ENCODE assay signal across 8 cellular contexts in the genomic region with DNA sequence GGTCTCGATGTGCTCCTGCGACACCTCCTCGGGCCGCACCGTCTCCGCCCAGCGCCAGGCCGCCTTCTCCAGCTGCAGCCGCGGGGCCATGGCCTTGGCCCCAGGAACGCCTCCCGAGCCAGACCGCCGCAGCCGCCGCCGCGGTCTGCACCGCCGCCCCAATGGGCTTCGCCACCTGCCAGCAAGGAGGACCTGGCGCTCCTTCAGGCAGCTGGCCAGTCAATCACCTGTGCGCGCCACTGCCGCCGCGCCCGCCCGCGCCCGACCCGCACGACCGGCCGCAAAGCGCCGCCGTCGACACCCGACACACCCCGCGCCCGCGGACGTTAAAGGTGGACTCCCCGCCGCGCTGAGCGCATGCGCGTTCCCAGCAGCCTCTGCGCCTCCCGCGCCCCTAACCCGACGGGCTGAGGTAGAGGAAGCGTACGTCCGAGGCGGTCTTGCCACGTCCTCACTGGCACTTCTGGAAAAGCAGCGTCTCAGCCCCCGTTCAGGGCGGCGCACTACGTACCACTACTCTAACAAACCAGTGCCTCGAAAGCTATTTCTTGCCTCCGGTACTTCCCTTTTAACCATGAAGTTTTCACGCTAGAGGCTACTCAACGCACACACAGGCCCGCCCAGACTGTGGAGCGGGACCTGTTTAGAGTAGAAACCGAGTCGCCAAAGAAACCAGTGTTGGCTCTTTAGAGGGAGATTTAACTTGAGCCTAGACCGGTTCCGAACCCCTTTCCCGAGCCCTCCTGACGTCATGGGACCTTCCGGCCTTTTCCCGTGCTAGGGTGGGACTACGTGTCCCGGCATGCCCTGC. TPM values are rescaled to one million over a fixed set of nuclear protein-coding genes. Genes with fewer than 3 reads are reported as not detected.
A peak's percentile ranks its signal among the peaks of the same experiment; 100 is the strongest.
DNase-seq lines count a peak whose midpoint lies in the region; ATAC-seq and TF ChIP-seq lines count a peak whose summit lies in the region.

A gene with protein sequence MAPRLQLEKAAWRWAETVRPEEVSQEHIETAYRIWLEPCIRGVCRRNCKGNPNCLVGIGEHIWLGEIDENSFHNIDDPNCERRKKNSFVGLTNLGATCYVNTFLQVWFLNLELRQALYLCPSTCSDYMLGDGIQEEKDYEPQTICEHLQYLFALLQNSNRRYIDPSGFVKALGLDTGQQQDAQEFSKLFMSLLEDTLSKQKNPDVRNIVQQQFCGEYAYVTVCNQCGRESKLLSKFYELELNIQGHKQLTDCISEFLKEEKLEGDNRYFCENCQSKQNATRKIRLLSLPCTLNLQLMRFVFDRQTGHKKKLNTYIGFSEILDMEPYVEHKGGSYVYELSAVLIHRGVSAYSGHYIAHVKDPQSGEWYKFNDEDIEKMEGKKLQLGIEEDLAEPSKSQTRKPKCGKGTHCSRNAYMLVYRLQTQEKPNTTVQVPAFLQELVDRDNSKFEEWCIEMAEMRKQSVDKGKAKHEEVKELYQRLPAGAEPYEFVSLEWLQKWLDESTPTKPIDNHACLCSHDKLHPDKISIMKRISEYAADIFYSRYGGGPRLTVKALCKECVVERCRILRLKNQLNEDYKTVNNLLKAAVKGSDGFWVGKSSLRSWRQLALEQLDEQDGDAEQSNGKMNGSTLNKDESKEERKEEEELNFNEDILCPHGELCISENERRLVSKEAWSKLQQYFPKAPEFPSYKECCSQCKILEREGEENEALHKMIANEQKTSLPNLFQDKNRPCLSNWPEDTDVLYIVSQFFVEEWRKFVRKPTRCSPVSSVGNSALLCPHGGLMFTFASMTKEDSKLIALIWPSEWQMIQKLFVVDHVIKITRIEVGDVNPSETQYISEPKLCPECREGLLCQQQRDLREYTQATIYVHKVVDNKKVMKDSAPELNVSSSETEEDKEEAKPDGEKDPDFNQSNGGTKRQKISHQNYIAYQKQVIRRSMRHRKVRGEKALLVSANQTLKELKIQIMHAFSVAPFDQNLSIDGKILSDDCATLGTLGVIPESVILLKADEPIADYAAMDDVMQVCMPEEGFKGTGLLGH (minus strand): TSS at position 282 of the 811 bp plus-strand sequence. CDS start 192 bp downstream, at position 90.

- H3K4me1 ChIP-seq in liver (ENCODE audit: control insufficient read depth in 4 of 4, insufficient read depth in 4 of 4, low read length in 3 of 4) = peaks cover 4 to 21% (median 11%) of the 10 kb centered on the region in 4 donors

- no peak for TF ChIP-seq CTCF in CD14-positive monocyte (IDR thresholded peaks at IDR 0.05)
- no peak for TF ChIP-seq CTCF in liver (IDR thresholded peaks at IDR 0.05; ENCODE audit: low read depth, low read length, missing input control)

- under 1% methylated on average over 82 of the region's 82 CpGs for WGBS in liver

- H3K27ac ChIP-seq in liver (ENCODE audit: low read depth in 1 of 2, low read length in 2 of 2) = peak within 1 kb of the TSS; percentile 98

- H3K27me3 Mint-ChIP-seq in CD14-positive monocyte (ENCODE audit: low read depth in 3 of 3) = peaks cover 0 to 4% (median 0%) of the 10 kb centered on the region in 3 donors
- H3K27me3 Mint-ChIP-seq in activated CD4-positive, alpha-beta memory T cell treated with anti-CD3 and anti-CD28 coated beads for 36 hours = no peaks in the 10 kb centered on the region

- TF ChIP-seq RAD21 in liver (IDR thresholded peaks at IDR 0.05) = peak in 1 of 2 donors; percentile 2

- peak within 1 kb of the TSS; percentile 95 to 99 for H3K4me3 Mint-ChIP-seq in CD14-positive monocyte
- peak within 1 kb of the TSS; percentile 94 for H3K4me3 Mint-ChIP-seq in activated CD4-positive, alpha-beta memory T cell treated with anti-CD3 and anti-CD28 coated beads for 36 hours

- peaks cover 35% of the 10 kb centered on the region for H3K4me1 Mint-ChIP-seq in CD14-positive monocyte
- peaks cover 21% of the 10 kb centered on the region for H3K4me1 Mint-ChIP-seq in activated CD4-positive, alpha-beta memory T cell treated with anti-CD3 and anti-CD28 coated beads for 36 hours (ENCODE audit: low read depth)

- CTCF ChIA-PET in activated CD4-positive, alpha-beta memory T cell treated with anti-CD3 and anti-CD28 coated beads for 36 hours (lab: Charles Lee) = interaction anchor here (0.7 to 2.1 kb wide), 6 partner anchors 34 to 241 kb away, joined by 3 to 9 read pairs (median 4); no protein-coding TSS in a partner anchor

- DNase-seq in CD14-positive monocyte (ENCODE audit: low spot score) (peak; percentile 95), HK-2 (ENCODE audit: unreplicated experiment) (peak; percentile 96), NCI-H82 treated with DMSO at 0.1 percent for 48 hours (lab: John Stamatoyannopoulos, UW; ENCODE audit: unreplicated experiment) (peak; percentile 85), dermis microvascular lymphatic vessel endothelial cell (ENCODE audit: low read depth in 2 of 2) (peak; percentile 93 to 96)
- peak; percentile 98 for DNase-seq in activated CD4-positive, alpha-beta memory T cell treated with anti-CD3 and anti-CD28 coated beads for 36 hours
- peak; percentile 97 for DNase-seq in stimulated activated CD4-positive, alpha-beta T cell treated with anti-CD3 and anti-CD28 coated beads, Interleukin-4, amount 100 ng/mL, for 1 hour

- H3K27ac Mint-ChIP-seq in CD14-positive monocyte = peak within 1 kb of the TSS; percentile 100
- peak within 1 kb of the TSS; percentile 97 for H3K27ac Mint-ChIP-seq in activated CD4-positive, alpha-beta memory T cell treated with anti-CD3 and anti-CD28 coated beads for 36 hours

- peaks cover 0 to 1% of the 10 kb centered on the region in 2 donors for H3K36me3 Mint-ChIP-seq in CD14-positive monocyte
- H3K36me3 Mint-ChIP-seq in activated CD4-positive, alpha-beta memory T cell treated with anti-CD3 and anti-CD28 coated beads for 36 hours = peaks cover 10% of the 10 kb centered on the region

- no peaks in the 10 kb centered on the region for H3K27me3 ChIP-seq in liver (ENCODE audit: control insufficient read depth in 4 of 4, insufficient read depth in 4 of 4, low read length in 3 of 4)

- no peaks in the 10 kb centered on the region for H3K9me3 ChIP-seq in liver (ENCODE audit: control insufficient read depth in 4 of 4, low read length in 3 of 4)

- H3K9ac ChIP-seq in liver (ENCODE audit: low read depth in 1 of 2, low read length in 2 of 2) = peak within 1 kb of the TSS; percentile 80 to 95

- H3K9me3 Mint-ChIP-seq in CD14-positive monocyte = peaks cover 0 to 2% (median 0%) of the 10 kb centered on the region in 7 donors
- H3K9me3 Mint-ChIP-seq in activated CD4-positive, alpha-beta memory T cell treated with anti-CD3 and anti-CD28 coated beads for 36 hours = peaks cover under 1% of the 10 kb centered on the region

- no peaks in the 10 kb centered on the region for H3K36me3 ChIP-seq in liver (ENCODE audit: control insufficient read depth in 4 of 4, insufficient read depth in 3 of 4, low read depth in 1 of 4, low read length in 3 of 4)

- intact Hi-C loops in CD14-positive monocyte (cut with micrococcal nuclease) = loop anchor here (2.0 to 10.0 kb wide), 3 partner anchors 14 to 242 kb away; no protein-coding TSS in a partner anchor
- intact Hi-C loops in activated CD4-positive, alpha-beta memory T cell treated with anti-CD3 and anti-CD28 coated beads for 36 hours (cut with micrococcal nuclease) = loop anchor here (1.0 to 5.0 kb wide), 4 partner anchors 126 to 606 kb away; a partner anchor contains a TSS

- ATAC-seq in GM19455 (IDR thresholded peaks at IDR 0.05; ENCODE audit: unreplicated experiment) = peak; percentile 69

- peak within 1 kb of the TSS; percentile 88 to 99 (median 96) for H3K4me3 ChIP-seq in liver (ENCODE audit: low read depth in 1 of 3, low read length in 3 of 3)

- POLR2A ChIA-PET in activated CD4-positive, alpha-beta memory T cell treated with anti-CD3 and anti-CD28 coated beads for 36 hours (lab: Charles Lee) = interaction anchor here (0.5 to 3.2 kb wide), 11 partner anchors 16 to 270 kb away, joined by 3 to 23 read pairs (median 3); a partner anchor contains a TSS

TF ChIP-seq in liver, 16 proteins besides CTCF, POLR2A, EP300 and RAD21 (continues in another document):
- TF ChIP-seq TAF1 (conservative IDR thresholded peaks at IDR 0.05) (peak; percentile 72), JUND (IDR thresholded peaks at IDR 0.05) (peak; percentile 45 to 75), EGR1 (IDR thresholded peaks at IDR 0.05; ENCODE audit: low read depth in 2 of 2) (peak in 1 of 2 donors; percentile 14), SP1 (IDR thresholded peaks at IDR 0.05) (peak; percentile 57)
- TF ChIP-seq, protein P1, sequence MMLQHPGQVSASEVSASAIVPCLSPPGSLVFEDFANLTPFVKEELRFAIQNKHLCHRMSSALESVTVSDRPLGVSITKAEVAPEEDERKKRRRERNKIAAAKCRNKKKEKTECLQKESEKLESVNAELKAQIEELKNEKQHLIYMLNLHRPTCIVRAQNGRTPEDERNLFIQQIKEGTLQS (IDR thresholded peaks at IDR 0.05) = no peak
- TF ChIP-seq, protein P2, sequence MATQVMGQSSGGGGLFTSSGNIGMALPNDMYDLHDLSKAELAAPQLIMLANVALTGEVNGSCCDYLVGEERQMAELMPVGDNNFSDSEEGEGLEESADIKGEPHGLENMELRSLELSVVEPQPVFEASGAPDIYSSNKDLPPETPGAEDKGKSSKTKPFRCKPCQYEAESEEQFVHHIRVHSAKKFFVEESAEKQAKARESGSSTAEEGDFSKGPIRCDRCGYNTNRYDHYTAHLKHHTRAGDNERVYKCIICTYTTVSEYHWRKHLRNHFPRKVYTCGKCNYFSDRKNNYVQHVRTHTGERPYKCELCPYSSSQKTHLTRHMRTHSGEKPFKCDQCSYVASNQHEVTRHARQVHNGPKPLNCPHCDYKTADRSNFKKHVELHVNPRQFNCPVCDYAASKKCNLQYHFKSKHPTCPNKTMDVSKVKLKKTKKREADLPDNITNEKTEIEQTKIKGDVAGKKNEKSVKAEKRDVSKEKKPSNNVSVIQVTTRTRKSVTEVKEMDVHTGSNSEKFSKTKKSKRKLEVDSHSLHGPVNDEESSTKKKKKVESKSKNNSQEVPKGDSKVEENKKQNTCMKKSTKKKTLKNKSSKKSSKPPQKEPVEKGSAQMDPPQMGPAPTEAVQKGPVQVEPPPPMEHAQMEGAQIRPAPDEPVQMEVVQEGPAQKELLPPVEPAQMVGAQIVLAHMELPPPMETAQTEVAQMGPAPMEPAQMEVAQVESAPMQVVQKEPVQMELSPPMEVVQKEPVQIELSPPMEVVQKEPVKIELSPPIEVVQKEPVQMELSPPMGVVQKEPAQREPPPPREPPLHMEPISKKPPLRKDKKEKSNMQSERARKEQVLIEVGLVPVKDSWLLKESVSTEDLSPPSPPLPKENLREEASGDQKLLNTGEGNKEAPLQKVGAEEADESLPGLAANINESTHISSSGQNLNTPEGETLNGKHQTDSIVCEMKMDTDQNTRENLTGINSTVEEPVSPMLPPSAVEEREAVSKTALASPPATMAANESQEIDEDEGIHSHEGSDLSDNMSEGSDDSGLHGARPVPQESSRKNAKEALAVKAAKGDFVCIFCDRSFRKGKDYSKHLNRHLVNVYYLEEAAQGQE (IDR thresholded peaks at IDR 0.05) = peak; percentile 87

RNA-seq across cellular contexts. Expression of the gene that starts here (rescaled TPM):
- polyA plus RNA-seq in CD14-positive monocyte = 10 to 100 TPM; 26.5 to 40.2 TPM
- total RNA-seq in activated CD4-positive, alpha-beta memory T cell treated with anti-CD3 and anti-CD28 coated beads for 36 hours = 10 to 100 TPM; 77.2 to 91.1 TPM
- total RNA-seq in dermis microvascular lymphatic vessel endothelial cell = 45.7 and 55.1 TPM in 2 replicates
- total RNA-seq in liver = 10 to 100 TPM; 30.5 to 34.9 TPM
- polyA plus RNA-seq in liver = 10 to 100 TPM in 1 of 2 donors, 1 to 10 TPM in 1; 7.8 to 15.8 TPM

Comparison
In these comparisons a context has a peak if more than half of its experiments do, and no peak if none do; other contexts are left out.
1. Peak in every context shown above with its lines: DNase-seq, ATAC-seq, H3K4me3 ChIP-seq and H3K27ac ChIP-seq.